ENCODE assay signal across 8 cellular contexts in genomic region chrX:152941328-152942111, GRCh38.
DNase-seq lines count a peak whose midpoint lies in the region; ATAC-seq and TF ChIP-seq lines count a peak whose summit lies in the region.

No MANE protein-coding gene starts in this region.

- H3K4me3 ChIP-seq in astrocyte of the spinal cord (ENCODE audit: low read depth, low read length), result peak overlapping the region; percentile 64
- peak overlapping the region; percentile 66 for H3K4me3 ChIP-seq in retinal pigment epithelial cell (ENCODE audit: low read length)

- DNase-seq in NCI-H2029 (lab: John Stamatoyannopoulos, UW) (peak; percentile 89), T1000 (lab: John Stamatoyannopoulos, UW) (peak; percentile 73), astrocyte of the spinal cord (ENCODE audit: low read depth, low spot score) (peak; percentile 92), hippocampal formation (lab: John Stamatoyannopoulos, UW) (peak; percentile 74 to 79), retinal pigment epithelial cell (ENCODE audit: low read depth) (peak; percentile 54)

- peak overlapping the region; percentile 59 for H3K27ac ChIP-seq in 22Rv1

- in situ Hi-C loops in astrocyte of the spinal cord (cut with HindIII; ENCODE audit: low sequenced_read_pairs), result no loop called here

- ATAC-seq in GM18511 (IDR thresholded peaks at IDR 0.05; ENCODE audit: unreplicated experiment), result peak; percentile 89
- ATAC-seq in HG03025 (IDR thresholded peaks at IDR 0.05; ENCODE audit: low FRiP score, unreplicated experiment), result peak; percentile 71

- TF ChIP-seq CTCF in 22Rv1 (IDR thresholded peaks at IDR 0.05) (peak; percentile 73), astrocyte of the spinal cord (IDR thresholded peaks at IDR 0.05; ENCODE audit: low read depth, low read length) (peak; percentile 62), retinal pigment epithelial cell (conservative IDR thresholded peaks at IDR 0.05; ENCODE audit: low read depth, low read length) (peak; percentile 56)

Comparison
In these comparisons a context has a peak if more than half of its experiments do, and no peak if none do; other contexts are left out.
1. Peak in every context shown above with its lines: DNase-seq, ATAC-seq, H3K4me3 ChIP-seq and H3K27ac ChIP-seq.